Comparison of ENCODE assay signal across 24 cellular contexts in the genomic region with DNA sequence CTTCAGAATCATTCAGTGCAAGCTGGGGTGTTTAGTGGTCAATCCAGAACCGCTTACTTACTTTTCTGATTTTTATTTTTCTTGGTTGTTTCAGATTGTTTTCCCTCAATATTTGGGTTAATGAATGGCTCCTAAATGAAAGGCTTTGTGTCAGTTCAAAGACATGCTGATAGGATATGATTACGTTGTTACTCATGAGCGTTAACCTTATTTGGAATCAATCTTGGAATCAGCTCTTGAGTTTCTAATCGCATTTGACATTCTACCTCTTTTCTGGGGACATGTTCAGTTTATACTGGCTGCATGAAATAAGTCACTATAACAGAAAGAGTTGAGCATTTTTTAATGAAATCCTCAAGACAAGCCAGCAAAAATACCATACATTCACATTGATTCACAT. TPM values are rescaled to one million over a fixed set of nuclear protein-coding genes. Genes with fewer than 3 reads are reported as not detected.
DNase-seq lines count a peak whose midpoint lies in the region; ATAC-seq, FAIRE-seq and TF ChIP-seq lines count a peak whose summit lies in the region.
"Had no signal": no experiment of that assay in that cellular context is flagged by ENCODE, and none has a peak within 500 bp of the region (broad histone marks: within the 10 kb centered on the region; RNA-seq: fewer than 3 reads in every experiment).

No MANE protein-coding gene starts in this region.

- DNase-seq in H54 (ENCODE audit: insufficient read length, low spot score) (no peak), Panc1 (ENCODE audit: low read depth, low spot score) (no peak), GM12878 (ENCODE audit: low read depth, low spot score) (no peak), non-pigmented ciliary epithelial cell (ENCODE audit: low read depth) (peak; percentile 17), SKM-1 treated with dmso at 0.1 percent for 144 hours (lab: John Stamatoyannopoulos, UW; ENCODE audit: unreplicated experiment) (no peak), erythroblast (lab: John Stamatoyannopoulos, UW) (no peak), hepatocyte (ENCODE audit: low spot score) (no peak)
- DNase-seq: activated CD4-positive, alpha-beta T cell treated with anti-CD3 and anti-CD28 coated beads for 36 hours; activated naive CD4-positive, alpha-beta T cell; activated T-cell treated with anti-CD3 and anti-CD28 coated beads, Interleukin-2, amount 50 U/mL, for 72 hours; C1 segment of cervical spinal cord; effector memory CD4-positive, alpha-beta T cell; left ventricle myocardium superior; naive B cell; NCI-H1694; NCI-H2171; nucleus accumbens; psoas muscle; RPMI8226; uterus had no signal

- CTCF ChIA-PET in Panc1 (lab: Charles Lee) (no interaction called here), GM12878 (lab: Yijun Ruan, JAX) (interaction anchor here (1.7 to 7.6 kb wide), 3 partner anchors 10 to 135 kb away, joined by 4 to 76 read pairs (median 5); no protein-coding TSS in a partner anchor)

- POLR2A ChIA-PET in Panc1 (lab: Charles Lee): no interaction called here
- POLR2A ChIA-PET in GM12878 (lab: Charles Lee): no interaction called here

- peak; percentile 89 for FAIRE-seq in H54 (lab: Jason Lieb, UNC)
- no peak for FAIRE-seq in GM12878 (lab: Jason Lieb, UNC)
- FAIRE-seq: colon, HepG2, islet of Langerhans had no signal

- TF ChIP-seq EP300 in GM12878 (IDR thresholded peaks at IDR 0.05; ENCODE audit: borderline replicate concordance in 1 of 2, control insufficient read depth in 1 of 2, low read depth in 2 of 2, low read length in 2 of 2): no peak

- ATAC-seq in Panc1 (no peak), GM12878 (no peak), esophagus mucosa (no peak)
- ATAC-seq: activated CD4-positive, alpha-beta T cell treated with anti-CD3 and anti-CD28 coated beads for 36 hours; activated T-cell treated with anti-CD3 and anti-CD28 coated beads, Interleukin-2, amount 50 U/mL, for 72 hours; HepG2; left ventricle myocardium superior; psoas muscle had no signal

- RAD21 ChIA-PET in GM12878 (lab: Charles Lee; ENCODE audit: unreplicated experiment): interaction anchor here (1.0 to 1.8 kb wide), 3 partner anchors 48 to 130 kb away, joined by 3 to 9 read pairs (median 4); no protein-coding TSS in a partner anchor

- no peak overlapping the region for H3K9ac ChIP-seq in GM12878 (ENCODE audit: control insufficient read depth, insufficient read depth, low read length)

- H2AFZ ChIP-seq in GM12878 (ENCODE audit: control insufficient read depth, low read depth, low read length) (no peak overlapping the region), hepatocyte (no peak overlapping the region)

- no peak for TF ChIP-seq POLR2A in H54 (IDR thresholded peaks at IDR 0.05; ENCODE audit: low read depth, low read length)
- no peak for TF ChIP-seq POLR2A in GM12878 (IDR thresholded peaks at IDR 0.05; ENCODE audit: low read depth, low read length)
- no peak for TF ChIP-seq POLR2A in erythroblast (IDR thresholded peaks at IDR 0.05; ENCODE audit: low read length)

- H3K4me1 ChIP-seq in Panc1 (ENCODE audit: control insufficient read depth, insufficient read depth, low read length): no peaks in the 10 kb centered on the region
- H3K4me1 ChIP-seq in GM12878 (ENCODE audit: control insufficient read depth, insufficient read depth, low read length): no peaks in the 10 kb centered on the region
- no peaks in the 10 kb centered on the region for H3K4me1 ChIP-seq in hepatocyte (ENCODE audit: insufficient read depth)
- H3K4me1 ChIP-seq: psoas muscle, uterus had no signal

- H3K4me2 ChIP-seq in GM12878 (ENCODE audit: control insufficient read depth, insufficient read depth) (no peak overlapping the region), hepatocyte (no peak overlapping the region)

- in situ Hi-C loops in Panc1 (cut with HindIII; ENCODE audit: low pct_unique_long_range_greater_than_20kb, low sequenced_read_pairs) (no loop called here), GM12878 (cut with MboI) (no loop called here)

- no peaks in the 10 kb centered on the region for H4K20me1 ChIP-seq in GM12878 (ENCODE audit: control insufficient read depth, insufficient read depth)
- no peaks in the 10 kb centered on the region for H4K20me1 ChIP-seq in hepatocyte (ENCODE audit: insufficient read depth, poor library complexity, severe bottlenecking)

- H3K79me2 ChIP-seq in GM12878 (ENCODE audit: control insufficient read depth, insufficient read depth, low read length) (no peaks in the 10 kb centered on the region), hepatocyte (no peaks in the 10 kb centered on the region)

- H3K9me2 ChIP-seq in hepatocyte (replicated peaks; ENCODE audit: insufficient read depth): peaks cover 3% of the 10 kb centered on the region

- intact Hi-C loops in Panc1 (cut with micrococcal nuclease; ENCODE audit: unreplicated experiment): no loop called here
- intact Hi-C loops in GM12878 (cut with micrococcal nuclease; ENCODE audit: unreplicated experiment): no loop called here

- H3K36me3 ChIP-seq in Panc1 (ENCODE audit: control insufficient read depth, insufficient read depth, low read length): peaks cover 9% of the 10 kb centered on the region; the same call in 1 of the 2 replicates
- peaks cover 4 to 20% of the 10 kb centered on the region in 2 experiments for H3K36me3 ChIP-seq in GM12878 (ENCODE audit: control insufficient read depth in 2 of 2, insufficient read depth in 2 of 2, low read length in 1 of 2)
- peaks cover 4% of the 10 kb centered on the region for H3K36me3 ChIP-seq in hepatocyte (replicated peaks; ENCODE audit: insufficient read depth, low read depth)
- H3K36me3 ChIP-seq: uterus had no signal

- H3K27ac ChIP-seq in Panc1 (ENCODE audit: low read length): no peak overlapping the region
- no peak overlapping the region for H3K27ac ChIP-seq in GM12878 (ENCODE audit: control insufficient read depth, insufficient read depth)
- H3K27ac ChIP-seq in hepatocyte: no peak overlapping the region
- H3K27ac ChIP-seq: psoas muscle, uterus had no signal

- SMC1A ChIA-PET in GM12878 (lab: Charles Lee; ENCODE audit: uncharacterized antibody, unreplicated experiment): interaction anchor here (1.0 to 7.6 kb wide), 6 partner anchors 10 to 128 kb away, joined by 3 to 48 read pairs (median 3); no protein-coding TSS in a partner anchor

- BruUV-seq in Panc1 (replicated peaks; lab: Mats Ljungman, UMichigan) (TSS peak; percentile 40), GM12878 (replicated peaks; lab: Mats Ljungman, UMichigan) (TSS peak; percentile 27)

- TF ChIP-seq CTCF in Panc1 (IDR thresholded peaks at IDR 0.05) (no peak), GM12878 (IDR thresholded peaks at IDR 0.05 in 2 of 3, conservative IDR thresholded peaks at IDR 0.05 in 1 of 3; ENCODE audit: control insufficient read depth in 2 of 3, extremely low read depth in 1 of 3, insufficient read depth in 1 of 3, low read depth in 3 of 3, low read length in 3 of 3) (no peak), hepatocyte (IDR thresholded peaks at IDR 0.05; ENCODE audit: poor library complexity) (no peak)

- H3K4me3 ChIP-seq in Panc1 (ENCODE audit: low read depth in 2 of 2, low read length in 2 of 2): no peak overlapping the region
- H3K4me3 ChIP-seq in GM12878: no peak overlapping the region
- no peak overlapping the region for H3K4me3 ChIP-seq in hepatocyte
- H3K4me3 ChIP-seq: psoas muscle, uterus had no signal

- whole genome bisulfite sequencing in GM12878 (ENCODE audit: insufficient coverage, insufficient replicate concordance, low lambda C conversion rate, missing lambda C conversion rate): 98% methylated on average over 4 of the region's 4 CpGs
- 83% methylated on average over 4 of the region's 4 CpGs for WGBS in hepatocyte (ENCODE audit: low lambda C conversion rate, missing lambda C conversion rate)

- no peaks in the 10 kb centered on the region for H3K27me3 ChIP-seq in Panc1 (ENCODE audit: control insufficient read depth, insufficient read depth, low read length)
- H3K27me3 ChIP-seq in GM12878 (replicated peaks in 1 of 2; ENCODE audit: control insufficient read depth in 2 of 2, insufficient read depth in 2 of 2, low read length in 1 of 2): no peaks in the 10 kb centered on the region
- no peaks in the 10 kb centered on the region for H3K27me3 ChIP-seq in hepatocyte
- H3K27me3 ChIP-seq: uterus had no signal

- TF ChIP-seq RAD21 in GM12878 (IDR thresholded peaks at IDR 0.05; ENCODE audit: insufficient read depth, low read depth, low read length): no peak

- H3K9me3 ChIP-seq in Panc1 (ENCODE audit: control insufficient read depth, insufficient read depth, low read depth, low read length) (no peaks in the 10 kb centered on the region), GM12878 (replicated peaks; ENCODE audit: control insufficient read depth, insufficient read depth, low read length) (no peaks in the 10 kb centered on the region), hepatocyte (ENCODE audit: low read depth) (peaks cover 6% of the 10 kb centered on the region)
- H3K9me3 ChIP-seq: psoas muscle, uterus had no signal

TF ChIP-seq in GM12878, 131 proteins besides CTCF, POLR2A, EP300 and RAD21 (continues in another document):
- TF ChIP-seq TBL1XR1 (IDR thresholded peaks at IDR 0.05; ENCODE audit: low read depth, low read length) (no peak), FOXK2 (IDR thresholded peaks at IDR 0.05) (no peak), CEBPB (IDR thresholded peaks at IDR 0.05; ENCODE audit: borderline replicate concordance in 1 of 2, low read depth in 2 of 2, low read length in 2 of 2) (no peak)

RNA-seq across cellular contexts. Expression of a gene that starts 50.2 kb away (rescaled TPM):
- total RNA-seq in Panc1 (2021; ENCODE audit: unreplicated experiment) (108 TPM), GM12878 (2014; rRNA removed) (52.9 and 64.5 TPM in 2 replicates), GM12878 (2014; rRNA removed; fragmentation: Illumina TruSeq; extraction: Trizol) (62.0 and 62.6 TPM in 2 replicates), GM12878 (2021) (66.9 and 67.3 TPM in 2 replicates), hepatocyte (57.2 and 60.5 TPM in 2 replicates), esophagus mucosa (118 TPM)
- 29.4 TPM for polyA plus RNA-seq in Panc1 (2012; ENCODE audit: insufficient read length)
- total RNA-seq in GM12878 (2013; cell fraction: nucleolus; rRNA removed): 180 and 186 TPM in 2 replicates
- polyA plus RNA-seq in GM12878 (2011; ENCODE audit: low read depth): 14.5 TPM
- polyA plus RNA-seq in GM12878 (2011; rRNA removed) (48.3 and 74.3 TPM in 2 replicates), GM12878 (2014; fragmentation: Illumina TruSeq; extraction: Trizol) (40.1 and 57.8 TPM in 2 replicates), GM12878 (2014; fragmentation: Nextera tagmentation; extraction: Ambion mirVana) (10 to 100 TPM; 10.3 to 11.3 TPM), GM12878 (2014; rRNA removed) (22.5 and 28.3 TPM in 2 replicates), GM12878 (2016; fragmentation: Nextera tagmentation; extraction: Ambion mirVana) (10 to 100 TPM; 32.1 to 33.3 TPM), hepatocyte (16.3 and 19.8 TPM in 2 replicates)
- polyA plus RNA-seq in GM12878 (2011; cell fraction: cytosol; rRNA removed): 16.3 and 22.7 TPM in 2 replicates
- 40.9 and 42.4 TPM in 2 replicates for polyA plus RNA-seq in GM12878 (2011; cell fraction: nucleus; rRNA removed)
- 20.9 and 24.9 TPM in 2 replicates for polyA plus RNA-seq in GM12878 (2012)
- 59.8 and 70.8 TPM in 2 replicates for polyA minus RNA-seq in GM12878 (2011; rRNA and poly(A)+ RNA removed)
- polyA minus RNA-seq in GM12878 (2011; cell fraction: cytosol; rRNA and poly(A)+ RNA removed): 37.1 and 41.0 TPM in 2 replicates
- polyA minus RNA-seq in GM12878 (2011; cell fraction: nucleus; rRNA and poly(A)+ RNA removed): 44.2 and 67.9 TPM in 2 replicates
